20 cellular contexts compared by ENCODE assay signal in the genomic region with DNA sequence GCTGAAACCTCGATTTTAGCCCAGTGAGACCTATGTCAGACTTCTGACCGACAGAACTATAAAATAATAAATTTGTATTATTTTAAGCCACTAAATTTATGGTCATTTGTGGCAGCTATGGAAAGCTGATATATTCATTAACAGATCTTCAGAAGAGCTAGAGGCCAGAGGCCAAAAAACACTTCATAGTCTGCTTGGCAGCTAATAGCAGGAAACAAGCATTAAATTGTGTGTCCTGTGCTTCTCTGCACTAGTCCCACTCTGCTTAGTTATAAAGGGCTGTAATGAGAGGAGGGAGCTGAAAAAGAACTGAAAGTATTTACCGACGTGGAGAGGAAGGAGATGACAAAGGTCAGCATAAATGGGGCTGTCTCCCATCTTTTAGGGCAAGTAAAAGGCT.
"Had no signal": no experiment of that assay in that cellular context is flagged by ENCODE, and none has a peak within 500 bp of the region (broad histone marks: within the 10 kb centered on the region; RNA-seq: fewer than 3 reads in every experiment).

No MANE protein-coding gene starts in this region.

- H3K36me3 Mint-ChIP-seq: memory B cell; natural killer cell; stimulated activated effector memory CD8-positive, alpha-beta T cell treated with anti-CD3 and anti-CD28 coated beads, Interleukin-12 subunit alpha, Interleukin-12 subunit beta, amount 100 ng/mL, for 72 hours had no signal

- H3K27ac ChIP-seq: coronary artery, esophagus muscularis mucosa, foreskin keratinocyte, hepatocyte, ovary, stomach, thyroid gland had no signal

- DNase-seq: dermis blood vessel endothelial cell; effector memory CD4-positive, alpha-beta T cell; foreskin keratinocyte; left colon; natural killer cell; nucleus accumbens; ovary; posterior cingulate gyrus; stimulated activated CD4-positive, alpha-beta T cell treated with anti-CD3 and anti-CD28 coated beads, Interleukin-2, amount 100 ng/mL, for 24 hours; stimulated activated CD4-positive, alpha-beta T cell treated with anti-CD3 and anti-CD28 coated beads, Interleukin-4, amount 100 ng/mL, for 24 hours; stimulated activated naive CD4-positive, alpha-beta T cell treated with Interleukin-2 at 50 U/mL for 16 hours; stomach; thyroid gland had no signal

- H3K4me3 ChIP-seq: coronary artery, esophagus muscularis mucosa, hepatocyte, lung, ovary, stomach, thyroid gland had no signal

- H3K4me1 Mint-ChIP-seq: memory B cell; natural killer cell; stimulated activated effector memory CD8-positive, alpha-beta T cell treated with anti-CD3 and anti-CD28 coated beads, Interleukin-12 subunit alpha, Interleukin-12 subunit beta, amount 100 ng/mL, for 72 hours had no signal

- H3K27ac Mint-ChIP-seq: memory B cell; natural killer cell; stimulated activated effector memory CD8-positive, alpha-beta T cell treated with anti-CD3 and anti-CD28 coated beads, Interleukin-12 subunit alpha, Interleukin-12 subunit beta, amount 100 ng/mL, for 72 hours had no signal

- H3K27me3 Mint-ChIP-seq: memory B cell had no signal

- H3K9me3 ChIP-seq: ovary, thyroid gland had no signal

- ATAC-seq: foreskin keratinocyte; left colon; natural killer cell; sciatic nerve; stimulated activated effector memory CD8-positive, alpha-beta T cell treated with anti-CD3 and anti-CD28 coated beads, Interleukin-12 subunit alpha, Interleukin-12 subunit beta, amount 100 ng/mL, for 72 hours had no signal

- H3K4me1 ChIP-seq: foreskin keratinocyte, thyroid gland had no signal

- H3K27me3 ChIP-seq: esophagus muscularis mucosa, foreskin keratinocyte, hepatocyte, ovary, stomach, thyroid gland had no signal

- H3K4me3 Mint-ChIP-seq: memory B cell; natural killer cell; stimulated activated effector memory CD8-positive, alpha-beta T cell treated with anti-CD3 and anti-CD28 coated beads, Interleukin-12 subunit alpha, Interleukin-12 subunit beta, amount 100 ng/mL, for 72 hours had no signal

- H3K9me3 Mint-ChIP-seq: natural killer cell; stimulated activated effector memory CD8-positive, alpha-beta T cell treated with anti-CD3 and anti-CD28 coated beads, Interleukin-12 subunit alpha, Interleukin-12 subunit beta, amount 100 ng/mL, for 72 hours had no signal

- H3K36me3 ChIP-seq: esophagus muscularis mucosa, ovary, stomach, thyroid gland had no signal
